8 cellular contexts compared by ENCODE assay signal in genomic region chr19:9673912-9674668, GRCh38. TPM values are rescaled to one million over a fixed set of nuclear protein-coding genes. Genes with fewer than 3 reads are reported as not detected.
DNase-seq lines count a peak whose midpoint lies in the region; ATAC-seq and TF ChIP-seq lines count a peak whose summit lies in the region.

No MANE protein-coding gene starts in this region.

- peaks cover 48% of the 10 kb centered on the region for H3K79me2 ChIP-seq in OCI-LY1 (ENCODE audit: insufficient read depth, low read length)

- H3K27ac ChIP-seq in OCI-LY1 (ENCODE audit: low read depth, low read length, poor library complexity, severe bottlenecking), result peak overlapping the region; percentile 61
- peak overlapping the region; percentile 89 to 97 (median 94) for H3K27ac ChIP-seq in adrenal gland

- peaks cover 19% of the 10 kb centered on the region for H3K9me3 ChIP-seq in OCI-LY1 (ENCODE audit: low read length)
- peaks cover 0 to 18% (median 0%) of the 10 kb centered on the region in 3 donors for H3K9me3 ChIP-seq in adrenal gland (replicated peaks in 1 of 3)

- H3K36me3 ChIP-seq in OCI-LY1 (ENCODE audit: insufficient read depth, low read length) (peaks cover 49% of the 10 kb centered on the region), adrenal gland (replicated peaks in 1 of 2) (no peaks in the 10 kb centered on the region)

- intact Hi-C loops in adrenal gland (cut with DNase I), result no loop called here

- H3K27me3 ChIP-seq in OCI-LY1 (ENCODE audit: insufficient read depth, low read length) (no peaks in the 10 kb centered on the region), adrenal gland (no peaks in the 10 kb centered on the region)

- TF ChIP-seq POLR2A in adrenal gland (IDR thresholded peaks at IDR 0.05), result no peak

- 0 out of 2 replicates have a peak overlapping the region, but pooled peaks have one; percentile 15 for H2AFZ ChIP-seq in OCI-LY1 (ENCODE audit: low read length)

- H4K20me1 ChIP-seq in OCI-LY1 (ENCODE audit: insufficient read depth, low read length), result no peaks in the 10 kb centered on the region

- no peaks in the 10 kb centered on the region for H3F3A ChIP-seq in OCI-LY1 (ENCODE audit: insufficient read depth, low read length)

- TF ChIP-seq CTCF in OCI-LY1 (IDR thresholded peaks at IDR 0.05; ENCODE audit: low read length), result no peak
- TF ChIP-seq CTCF in adrenal gland (IDR thresholded peaks at IDR 0.05), result no peak

- WGBS in adrenal gland, 4 donors, result 29 to 32% (median 29%) methylated on average over 15 of the region's 15 CpGs

- H3K9me2 ChIP-seq in OCI-LY1 (ENCODE audit: low read depth, low read length), result no peaks in the 10 kb centered on the region

- in situ Hi-C loops in G401 (cut with HindIII; ENCODE audit: low sequenced_read_pairs), result no loop called here

- peak overlapping the region; percentile 71 for H3K4me2 ChIP-seq in OCI-LY1 (ENCODE audit: low read length)

- peak overlapping the region; percentile 72 for H3K9ac ChIP-seq in OCI-LY1 (ENCODE audit: low read length)

- H3K4me1 ChIP-seq in OCI-LY1 (ENCODE audit: insufficient read depth, low read length, severe bottlenecking), result no peaks in the 10 kb centered on the region
- no peaks in the 10 kb centered on the region for H3K4me1 ChIP-seq in adrenal gland (replicated peaks in 1 of 2)

- H3K4me3 ChIP-seq in OCI-LY1 (ENCODE audit: low read depth, low read length, poor library complexity, severe bottlenecking), result peak overlapping the region; percentile 76
- H3K4me3 ChIP-seq in adrenal gland, result peak overlapping the region; percentile 73 to 93 (median 86)

- ATAC-seq in GM18498 (IDR thresholded peaks at IDR 0.05; ENCODE audit: unreplicated experiment), result peak; percentile 14
- no peak for ATAC-seq in HG02623 (IDR thresholded peaks at IDR 0.05; ENCODE audit: unreplicated experiment)

- DNase-seq in adrenal gland, result no peak
- DNase-seq in kidney tubule cell (ENCODE audit: low spot score), result peak; percentile 69
- peak; percentile 8 to 24 for DNase-seq in stimulated activated CD4-positive, alpha-beta T cell treated with anti-CD3 and anti-CD28 coated beads, Interleukin-4, amount 100 ng/mL, for 48 hours (ENCODE audit: low read depth in 2 of 2)
- no peak for DNase-seq in GM19240 (ENCODE audit: insufficient read length, low spot score)
- no peak for DNase-seq in G401 (ENCODE audit: low spot score)

RNA-seq across cellular contexts. Expression of gene ZNF562, which starts 0.8 kb away (rescaled TPM):
- 10 to 100 TPM; 17.5 to 34.7 (median 26.0) TPM for total RNA-seq in adrenal gland
- 10 to 100 TPM in 1 of 3 donors, 1 to 10 TPM in 2; 3.4 to 16.7 (median 7.3) TPM for polyA plus RNA-seq in adrenal gland
- total RNA-seq in G401 (2014; rRNA removed; shearing (Covaris generic)), result 9.7 and 34.7 TPM in 2 replicates

RNA-seq across cellular contexts. Expression of gene ZNF561, which starts 53.1 kb away (rescaled TPM):
- total RNA-seq in adrenal gland, result 10 to 100 TPM; 17.8 to 57.9 (median 36.4) TPM
- 10 to 100 TPM; 20.1 to 28.9 (median 25.4) TPM for polyA plus RNA-seq in adrenal gland
- total RNA-seq in G401 (2014; rRNA removed; shearing (Covaris generic)), result 26.3 and 41.3 TPM in 2 replicates

Comparison
In these comparisons a context has a peak if more than half of its experiments do, and no peak if none do; other contexts are left out.
1. DNase-seq: peak in kidney tubule cell (single experiment) and stimulated activated CD4-positive, alpha-beta T cell treated with anti-CD3 and anti-CD28 coated beads, Interleukin-4, amount 100 ng/mL, for 48 hours (2 of 2); none in adrenal gland (0 of 7), GM19240 (single experiment) and G401 (single experiment).